Comparison of ENCODE assay signal across 8 cellular contexts in the genomic region with DNA sequence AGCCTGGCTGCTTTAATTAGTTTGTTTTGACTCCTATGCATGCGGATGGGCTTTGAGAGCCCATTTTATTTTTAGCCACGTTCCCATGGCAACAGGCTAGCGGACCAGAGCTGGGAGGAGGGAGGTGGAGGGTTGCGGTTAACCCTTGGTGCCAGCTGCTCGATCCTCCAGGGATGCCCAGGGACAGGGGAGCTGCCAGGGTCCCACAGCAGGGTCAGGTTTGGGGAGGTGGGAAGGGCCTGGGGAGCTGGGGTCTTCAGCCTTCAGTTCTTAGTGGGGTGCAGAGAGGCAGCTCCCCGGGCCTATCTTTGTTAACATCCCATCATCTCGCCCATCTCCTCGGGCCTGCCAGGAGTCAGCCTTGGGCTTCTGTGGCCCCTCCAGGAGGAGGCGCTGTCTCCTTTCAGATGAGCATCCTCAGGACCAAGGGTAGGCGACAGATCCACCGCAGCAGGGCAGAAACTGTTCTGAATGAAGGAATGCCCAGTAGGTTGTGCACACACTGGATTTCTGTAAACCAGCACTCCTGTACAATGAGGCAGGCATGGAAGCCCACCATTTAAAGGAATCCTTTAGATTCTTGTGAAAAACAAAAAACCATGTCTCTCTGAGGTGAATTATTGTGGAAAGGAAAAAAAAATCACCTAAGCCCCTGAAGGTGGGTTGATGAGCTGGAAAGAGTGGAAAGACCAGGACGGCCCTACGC.
A peak's percentile ranks its signal among the peaks of the same experiment; 100 is the strongest.
DNase-seq lines count a peak whose midpoint lies in the region; ATAC-seq, FAIRE-seq and TF ChIP-seq lines count a peak whose summit lies in the region.

No MANE protein-coding gene starts in this region.

- no peak overlapping the region for H3K27ac Mint-ChIP-seq in WTC11

- H3K4me3 ChIP-seq in mammary epithelial cell (replicated peaks in 1 of 3; ENCODE audit: insufficient read depth in 1 of 3, low read depth in 2 of 3, low read length in 3 of 3) (no peak overlapping the region), keratinocyte (ENCODE audit: control insufficient read depth in 2 of 3, extremely low read depth in 1 of 3, insufficient read depth in 2 of 3, low read depth in 1 of 3, low read length in 3 of 3) (no peak overlapping the region)

- H4K20me1 ChIP-seq in mammary epithelial cell (ENCODE audit: insufficient read depth, low read length) (no peaks in the 10 kb centered on the region), keratinocyte (ENCODE audit: control insufficient read depth, extremely low read depth, insufficient read depth, low read length) (no peaks in the 10 kb centered on the region)

- ATAC-seq in HG02973 (IDR thresholded peaks at IDR 0.05; ENCODE audit: unreplicated experiment) (peak; percentile 73), WTC11 (peak; percentile 93)

- H3K4me1 ChIP-seq in mammary epithelial cell (ENCODE audit: insufficient read depth, low read length), result peaks cover 21% of the 10 kb centered on the region
- peaks cover 15% of the 10 kb centered on the region for H3K4me1 ChIP-seq in keratinocyte (ENCODE audit: control insufficient read depth, extremely low read depth, insufficient read depth, low read length)

- intact Hi-C loops in mammary epithelial cell (cut with micrococcal nuclease), result loop anchor here (1.0 to 10.0 kb wide), 7 partner anchors 16 to 444 kb away; a partner anchor contains a TSS

- no peak for TF ChIP-seq POLR2A in GM12891 (IDR thresholded peaks at IDR 0.05; ENCODE audit: low read depth, low read length)

- BruUV-seq in mammary epithelial cell (replicated peaks; lab: Mats Ljungman, UMichigan), result no TSS peak

- peaks cover 17% of the 10 kb centered on the region for H3K4me1 Mint-ChIP-seq in WTC11

- CTCF ChIA-PET in WTC11 (lab: Charles Lee) (interaction anchor here (0.6 to 19.6 kb wide), 59 partner anchors 9 to 447 kb away, joined by 3 to 454 read pairs (median 5); a partner anchor contains a TSS), mammary epithelial cell (lab: Charles Lee; ENCODE audit: low non-redundant PET) (interaction anchor here (0.6 to 1.7 kb wide), 4 partner anchors 44 to 470 kb away, joined by 3 to 7 read pairs (median 4); no protein-coding TSS in a partner anchor)

- in situ Hi-C loops in mammary epithelial cell (cut with MboI; ENCODE audit: low sequenced_read_pairs in 2 of 2), result loop anchor here (5.0 to 10.0 kb wide), 3 partner anchors 86 to 441 kb away; no protein-coding TSS in a partner anchor

- H3K9ac ChIP-seq in mammary epithelial cell (ENCODE audit: insufficient read depth, low read length) (no peak overlapping the region), keratinocyte (ENCODE audit: control insufficient read depth, extremely low read depth, insufficient read depth, low read length) (no peak overlapping the region)

- H3K4me3 Mint-ChIP-seq in WTC11, result no peak overlapping the region

- FAIRE-seq in GM12891 (lab: Jason Lieb, UNC) (peak; percentile 88), keratinocyte (lab: Jason Lieb, UNC) (peak; percentile 89)

- H2AFZ ChIP-seq in mammary epithelial cell (ENCODE audit: low read depth, low read length) (no peak overlapping the region), keratinocyte (ENCODE audit: control insufficient read depth, low read length) (no peak overlapping the region)

- peak; percentile 86 for DNase-seq in GM12891 (ENCODE audit: insufficient read length, low spot score)
- DNase-seq in NCI-H2196 (lab: John Stamatoyannopoulos, UW; ENCODE audit: unreplicated experiment), result peak; percentile 79
- peak; percentile 91 for DNase-seq in WTC11 (ENCODE audit: low spot score)
- DNase-seq in mammary epithelial cell, result peak; percentile 63
- no peak for DNase-seq in keratinocyte (ENCODE audit: low read depth, low spot score)
- peak; percentile 59 to 77 (median 66) for DNase-seq in stimulated activated CD4-positive, alpha-beta T cell treated with anti-CD3 and anti-CD28 coated beads, Interleukin-1b, Interleukin-23, amount 100 ng/mL, for 24 hours (ENCODE audit: low read depth in 4 of 4, low spot score in 1 of 4)
- DNase-seq in cortex of kidney (lab: John Stamatoyannopoulos, UW), result no peak

- no peaks in the 10 kb centered on the region for H3K9me1 ChIP-seq in keratinocyte (ENCODE audit: control insufficient read depth, extremely low read depth, insufficient read depth, low read length)

- H3K4me2 ChIP-seq in mammary epithelial cell (ENCODE audit: insufficient read depth, low read depth, low read length), result no peak overlapping the region
- no peak overlapping the region for H3K4me2 ChIP-seq in keratinocyte (ENCODE audit: control insufficient read depth, extremely low read depth, insufficient read depth, low read depth, low read length)

- no peaks in the 10 kb centered on the region for H3K27me3 Mint-ChIP-seq in WTC11 (ENCODE audit: low read depth)

- H3K27me3 ChIP-seq in mammary epithelial cell (ENCODE audit: insufficient read depth, low read length), result no peaks in the 10 kb centered on the region
- no peaks in the 10 kb centered on the region for H3K27me3 ChIP-seq in keratinocyte (ENCODE audit: control insufficient read depth, extremely low read depth, insufficient read depth, low read length)

- dilution Hi-C loops in mammary epithelial cell (cut with HindIII; ENCODE audit: low sequenced_read_pairs) (no loop called here), keratinocyte (cut with MboI; ENCODE audit: extremely low pct_ligation_motif_present, low sequenced_read_pairs) (no loop called here)

- H3K36me3 Mint-ChIP-seq in WTC11, result no peaks in the 10 kb centered on the region

- H3K27ac ChIP-seq in mammary epithelial cell (ENCODE audit: insufficient read depth, low read depth, low read length) (no peak overlapping the region), keratinocyte (ENCODE audit: control insufficient read depth, insufficient read depth, low read length) (no peak overlapping the region)

- no peaks in the 10 kb centered on the region for H3K36me3 ChIP-seq in mammary epithelial cell (ENCODE audit: insufficient read depth, low read length)
- no peaks in the 10 kb centered on the region for H3K36me3 ChIP-seq in keratinocyte (ENCODE audit: control insufficient read depth in 2 of 2, extremely low read depth in 1 of 2, insufficient read depth in 2 of 2, low read length in 2 of 2)

- H3K9me3 ChIP-seq in mammary epithelial cell (replicated peaks; ENCODE audit: insufficient read depth, low read length) (no peaks in the 10 kb centered on the region), keratinocyte (ENCODE audit: control insufficient read depth, low read depth, low read length) (no peaks in the 10 kb centered on the region)

- TF ChIP-seq CTCF in WTC11 (IDR thresholded peaks at IDR 0.05), result peak; percentile 91
- TF ChIP-seq CTCF in mammary epithelial cell (conservative IDR thresholded peaks at IDR 0.05 in 1 of 2, IDR thresholded peaks at IDR 0.05 in 1 of 2; ENCODE audit: extremely low read depth in 1 of 2, insufficient read depth in 1 of 2, low read depth in 1 of 2, low read length in 2 of 2), result peak; percentile 94 to 98
- TF ChIP-seq CTCF in keratinocyte (optimal IDR thresholded peaks at IDR 0.05 in 1 of 3, IDR thresholded peaks at IDR 0.05 in 1 of 3, conservative IDR thresholded peaks at IDR 0.05 in 1 of 3; ENCODE audit: extremely low read depth in 1 of 3, insufficient read depth in 2 of 3, low read length in 3 of 3), result peak; percentile 94 to 99 (median 98)

- H3K79me2 ChIP-seq in mammary epithelial cell (ENCODE audit: insufficient read depth, low read length), result no peaks in the 10 kb centered on the region
- no peaks in the 10 kb centered on the region for H3K79me2 ChIP-seq in keratinocyte (ENCODE audit: control insufficient read depth, insufficient read depth, low read length)

- WGBS in mammary epithelial cell (ENCODE audit: low coverage, missing lambda C conversion rate), result 27% methylated on average over 13 of the region's 13 CpGs

- no peaks in the 10 kb centered on the region for H3K9me3 Mint-ChIP-seq in WTC11

- POLR2A ChIA-PET in WTC11 (lab: Charles Lee), result interaction anchor here (1.0 to 1.5 kb wide), 2 partner anchors 17 to 86 kb away, joined by 4 to 7 read pairs; no protein-coding TSS in a partner anchor

TF ChIP-seq in GM12891, 5 proteins besides CTCF, POLR2A, EP300 and RAD21:
- TF ChIP-seq POU2F2 (IDR thresholded peaks at IDR 0.05; ENCODE audit: low read depth, low read length), result no peak
- no peak for TF ChIP-seq POLR2AphosphoS5 (IDR thresholded peaks at IDR 0.05; ENCODE audit: low read depth, low read length)
- no peak for TF ChIP-seq SPI1 (IDR thresholded peaks at IDR 0.05; ENCODE audit: low read depth, low read length)
- TF ChIP-seq TAF1 (IDR thresholded peaks at IDR 0.05; ENCODE audit: low read depth, low read length), result no peak
- TF ChIP-seq PAX5 (IDR thresholded peaks at IDR 0.05; ENCODE audit: insufficient read depth, low read length, severe bottlenecking), result no peak

TF ChIP-seq in WTC11, 78 proteins besides CTCF, POLR2A, EP300 and RAD21:
- 0 out of 2 replicates have a peak, but pooled peaks have one; percentile 34 for TF ChIP-seq ETV6 (CRISPR knock-in tag; IDR thresholded peaks at IDR 0.05)
- TF ChIP-seq NR3C1 (CRISPR knock-in tag; conservative IDR thresholded peaks at IDR 0.05; ENCODE audit: low read depth), result no peak
- TF ChIP-seq, protein P1, sequence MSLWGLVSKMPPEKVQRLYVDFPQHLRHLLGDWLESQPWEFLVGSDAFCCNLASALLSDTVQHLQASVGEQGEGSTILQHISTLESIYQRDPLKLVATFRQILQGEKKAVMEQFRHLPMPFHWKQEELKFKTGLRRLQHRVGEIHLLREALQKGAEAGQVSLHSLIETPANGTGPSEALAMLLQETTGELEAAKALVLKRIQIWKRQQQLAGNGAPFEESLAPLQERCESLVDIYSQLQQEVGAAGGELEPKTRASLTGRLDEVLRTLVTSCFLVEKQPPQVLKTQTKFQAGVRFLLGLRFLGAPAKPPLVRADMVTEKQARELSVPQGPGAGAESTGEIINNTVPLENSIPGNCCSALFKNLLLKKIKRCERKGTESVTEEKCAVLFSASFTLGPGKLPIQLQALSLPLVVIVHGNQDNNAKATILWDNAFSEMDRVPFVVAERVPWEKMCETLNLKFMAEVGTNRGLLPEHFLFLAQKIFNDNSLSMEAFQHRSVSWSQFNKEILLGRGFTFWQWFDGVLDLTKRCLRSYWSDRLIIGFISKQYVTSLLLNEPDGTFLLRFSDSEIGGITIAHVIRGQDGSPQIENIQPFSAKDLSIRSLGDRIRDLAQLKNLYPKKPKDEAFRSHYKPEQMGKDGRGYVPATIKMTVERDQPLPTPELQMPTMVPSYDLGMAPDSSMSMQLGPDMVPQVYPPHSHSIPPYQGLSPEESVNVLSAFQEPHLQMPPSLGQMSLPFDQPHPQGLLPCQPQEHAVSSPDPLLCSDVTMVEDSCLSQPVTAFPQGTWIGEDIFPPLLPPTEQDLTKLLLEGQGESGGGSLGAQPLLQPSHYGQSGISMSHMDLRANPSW (CRISPR knock-in tag; conservative IDR thresholded peaks at IDR 0.05; ENCODE audit: low read depth), result no peak
- no peak for TF ChIP-seq FOXK1 (CRISPR knock-in tag; IDR thresholded peaks at IDR 0.05)
- no peak for TF ChIP-seq SP1 (CRISPR knock-in tag; conservative IDR thresholded peaks at IDR 0.05)

Comparison
In these comparisons a context has a peak if more than half of its experiments do, and no peak if none do; other contexts are left out.
1. DNase-seq: peak in GM12891 (single experiment), NCI-H2196 (single experiment), WTC11 (single experiment), mammary epithelial cell (single experiment) and stimulated activated CD4-positive, alpha-beta T cell treated with anti-CD3 and anti-CD28 coated beads, Interleukin-1b, Interleukin-23, amount 100 ng/mL, for 24 hours (4 of 4); none in keratinocyte (single experiment) and cortex of kidney (single experiment).
2. Peak in every context shown above with its lines, with median percentiles within 50 percentile points of each other: CTCF ChIP-seq.